In genomic region chr11:113874096-113874919, GRCh38 we compare ENCODE assay signal across 9 cellular contexts. TPM values are rescaled to one million over a fixed set of nuclear protein-coding genes. Genes with fewer than 3 reads are reported as not detected.
DNase-seq lines count a peak whose midpoint lies in the region; ATAC-seq, FAIRE-seq and TF ChIP-seq lines count a peak whose summit lies in the region.
"Had no signal": no experiment of that assay in that cellular context is flagged by ENCODE, and none has a peak within 500 bp of the region (broad histone marks: within the 10 kb centered on the region; RNA-seq: fewer than 3 reads in every experiment).

No MANE protein-coding gene starts in this region.

- POLR2A ChIA-PET in H1 (lab: Charles Lee; ENCODE audit: partially characterized antibody) = interaction anchor here (0.6 to 8.0 kb wide), 12 partner anchors 12 to 116 kb away, joined by 3 to 91 read pairs (median 4); no protein-coding TSS in a partner anchor

- no peak overlapping the region for H2BK120ac ChIP-seq in H1 (replicated peaks; ENCODE audit: low read depth, low read length)

- no peak for TF ChIP-seq CTCF in H1 (IDR thresholded peaks at IDR 0.05; ENCODE audit: control extremely low read depth in 1 of 3, insufficient read depth in 1 of 3, low read depth in 1 of 3, low read length in 3 of 3)
- TF ChIP-seq CTCF in nephron (IDR thresholded peaks at IDR 0.05; ENCODE audit: unreplicated experiment in 3 of 3) = no peak

- no peak overlapping the region for H2BK12ac ChIP-seq in H1 (ENCODE audit: low read depth, low read length)

- H2BK15ac ChIP-seq in H1 (ENCODE audit: low read length) = no peak overlapping the region

- H3K9me3 ChIP-seq in H1 (ENCODE audit: insufficient read depth in 2 of 2, low read depth in 1 of 2, low read length in 1 of 2) = no peaks in the 10 kb centered on the region; a peak in 1 of 4 replicates

- no peaks in the 10 kb centered on the region for H3K27me3 Mint-ChIP-seq in T-helper 1 cell treated with Interleukin-12 subunit alpha and Interleukin-12 subunit beta and Interleukin-4 antibody, amounts not matched to agents 30 μg/mL and 1 μg/mL, for 36 hours (ENCODE audit: low read depth)
- no peaks in the 10 kb centered on the region for H3K27me3 Mint-ChIP-seq in nephron (ENCODE audit: low read depth)

- peaks cover 5 to 9% of the 10 kb centered on the region in 2 experiments for H4K20me1 ChIP-seq in H1 (replicated peaks in 1 of 2; ENCODE audit: control insufficient read depth in 1 of 2, insufficient read depth in 2 of 2, low read length in 2 of 2)

- H2BK20ac ChIP-seq in H1 (ENCODE audit: low read length) = no peak overlapping the region

- FAIRE-seq in H1 (lab: Jason Lieb, UNC) = no peak
- FAIRE-seq: colon had no signal

- H3K27ac Mint-ChIP-seq in T-helper 1 cell treated with Interleukin-12 subunit alpha and Interleukin-12 subunit beta and Interleukin-4 antibody, amounts not matched to agents 30 μg/mL and 1 μg/mL, for 36 hours = peak overlapping the region; percentile 63
- H3K27ac Mint-ChIP-seq in nephron = peak overlapping the region; percentile 68 to 87 (median 84)

- H4K5ac ChIP-seq in H1 (ENCODE audit: insufficient read length, low read depth, low read length) = no peak overlapping the region

- peaks cover 10% of the 10 kb centered on the region for H3K23me2 ChIP-seq in H1 (ENCODE audit: low read depth, low read length)

- no peak overlapping the region for H2BK5ac ChIP-seq in H1 (ENCODE audit: low read depth, low read length)

- peak overlapping the region; percentile 70 to 75 for H3K4me2 ChIP-seq in H1 (ENCODE audit: insufficient read depth in 1 of 2, low read depth in 2 of 2, low read length in 2 of 2)

- H2AK5ac ChIP-seq in H1 (ENCODE audit: low read depth, low read length) = no peak overlapping the region

- no peak overlapping the region for H3K23ac ChIP-seq in H1 (ENCODE audit: insufficient read length)

- H3K27me3 ChIP-seq in H1 (replicated peaks in 1 of 4; ENCODE audit: control insufficient read depth in 3 of 4, extremely low read depth in 1 of 4, insufficient read depth in 3 of 4, low read length in 3 of 4) = no peaks in the 10 kb centered on the region

- H3K4me3 ChIP-seq in H1 (ENCODE audit: extremely low read depth in 1 of 4, insufficient read depth in 2 of 4, low read depth in 3 of 4, low read length in 4 of 4) = peak overlapping the region; percentile 78 to 100 (median 90)

- peaks cover 18% of the 10 kb centered on the region for H3K36me3 Mint-ChIP-seq in T-helper 1 cell treated with Interleukin-12 subunit alpha and Interleukin-12 subunit beta and Interleukin-4 antibody, amounts not matched to agents 30 μg/mL and 1 μg/mL, for 36 hours (ENCODE audit: low read depth)
- H3K36me3 Mint-ChIP-seq in nephron (ENCODE audit: low read depth) = no peaks in the 10 kb centered on the region

- no peak for ATAC-seq in GM21529 (IDR thresholded peaks at IDR 0.05; ENCODE audit: unreplicated experiment)
- no peak for ATAC-seq in GM18909 (IDR thresholded peaks at IDR 0.05; ENCODE audit: poor library complexity, unreplicated experiment)
- no peak for ATAC-seq in HG02798 (IDR thresholded peaks at IDR 0.05; ENCODE audit: poor library complexity, unreplicated experiment)

- peak overlapping the region; percentile 66 for H3K56ac ChIP-seq in H1 (replicated peaks; ENCODE audit: insufficient read length, low read depth, low read length)

- H3K27ac ChIP-seq in H1 (ENCODE audit: low read depth, low read length) = no peak overlapping the region

- H3K18ac ChIP-seq in H1 (ENCODE audit: extremely low read depth, low read length) = 0 out of 2 replicates have a peak overlapping the region, but pooled peaks have one; percentile 1

- DNase-seq in T-helper 1 cell = no peak
- DNase-seq in NCI-H526 treated with DMSO at 0.1 percent for 48 hours (lab: John Stamatoyannopoulos, UW) = peak; percentile 72
- DNase-seq in H1 (ENCODE audit: low read depth in 1 of 2, low spot score in 2 of 2) = no peak

- peaks cover 4 to 8% (median 7%) of the 10 kb centered on the region in 4 experiments; a peak in 4 of 7 replicates for H3K4me1 ChIP-seq in H1 (replicated peaks in 1 of 4; ENCODE audit: control insufficient read depth in 3 of 4, insufficient read depth in 4 of 4, low read length in 3 of 4)

- H3K79me1 ChIP-seq in H1 (ENCODE audit: low read depth, low read length) = peaks cover 4% of the 10 kb centered on the region; the same call in 1 of the 2 replicates

- H3K36me3 ChIP-seq in H1 (ENCODE audit: control insufficient read depth in 2 of 4, insufficient read depth in 4 of 4, low read length in 3 of 4) = peaks cover 0 to 24% (median 0%) of the 10 kb centered on the region in 4 experiments; a peak in 2 of 8 replicates

- TF ChIP-seq POLR2A in H1 (IDR thresholded peaks at IDR 0.05; ENCODE audit: control extremely low read depth in 1 of 2, low read depth in 2 of 2, low read length in 2 of 2) = no peak

- H2AFZ ChIP-seq in H1 (ENCODE audit: low read length) = no peak overlapping the region

- CTCF ChIA-PET in H1 (lab: Charles Lee; ENCODE audit: partially characterized antibody) = interaction anchor here (0.6 to 2.0 kb wide), 5 partner anchors 21 to 68 kb away, joined by 3 to 9 read pairs (median 5); no protein-coding TSS in a partner anchor

- 20% methylated on average over 23 of the region's 26 CpGs; no CpG with 5 or more reads in 1 of the 2 experiments for WGBS in H1 (ENCODE audit: extremely low coverage in 1 of 2, insufficient coverage in 1 of 2, insufficient read length in 1 of 2, insufficient replicate concordance in 2 of 2, low coverage in 1 of 2, low lambda C conversion rate in 2 of 2, missing lambda C conversion rate in 1 of 2), 2 experiments

- H3K9ac ChIP-seq in H1 (replicated peaks in 1 of 4; ENCODE audit: extremely low read depth in 1 of 4, low read depth in 3 of 4, low read length in 3 of 4) = peak overlapping the region in 3 of 4 experiments; percentile 57 to 91 (median 73); a peak in 5 of 7 replicates

- H3K4me1 Mint-ChIP-seq in T-helper 1 cell treated with Interleukin-12 subunit alpha and Interleukin-12 subunit beta and Interleukin-4 antibody, amounts not matched to agents 30 μg/mL and 1 μg/mL, for 36 hours (ENCODE audit: low read depth) = peaks cover 49% of the 10 kb centered on the region
- H3K4me1 Mint-ChIP-seq in nephron = peaks cover 50% of the 10 kb centered on the region

- H4K8ac ChIP-seq in H1 (ENCODE audit: extremely low read depth, insufficient read depth, low read length) = no peak overlapping the region

- no peak for TF ChIP-seq RAD21 in H1 (IDR thresholded peaks at IDR 0.05 in 1 of 2, conservative IDR thresholded peaks at IDR 0.05 in 1 of 2; ENCODE audit: low read depth in 2 of 2, low read length in 2 of 2)

- no peaks in the 10 kb centered on the region for H3K9me3 Mint-ChIP-seq in T-helper 1 cell treated with Interleukin-12 subunit alpha and Interleukin-12 subunit beta and Interleukin-4 antibody, amounts not matched to agents 30 μg/mL and 1 μg/mL, for 36 hours
- no peaks in the 10 kb centered on the region for H3K9me3 Mint-ChIP-seq in nephron

- no peak overlapping the region for H3K4ac ChIP-seq in H1 (replicated peaks; ENCODE audit: insufficient read length, low read depth, low read length)

- peak overlapping the region; percentile 81 for H3K4me3 Mint-ChIP-seq in T-helper 1 cell treated with Interleukin-12 subunit alpha and Interleukin-12 subunit beta and Interleukin-4 antibody, amounts not matched to agents 30 μg/mL and 1 μg/mL, for 36 hours
- H3K4me3 Mint-ChIP-seq in nephron = peak overlapping the region; percentile 84 to 94 (median 89)

- TF ChIP-seq EP300 in H1 (IDR thresholded peaks at IDR 0.05; ENCODE audit: borderline replicate concordance in 1 of 2, low read depth in 2 of 2, low read length in 2 of 2) = no peak

- H3K14ac ChIP-seq in H1 (ENCODE audit: insufficient read length) = no peak overlapping the region

- H3K79me2 ChIP-seq in H1 (ENCODE audit: control insufficient read depth in 1 of 2, insufficient read depth in 2 of 2, low read length in 2 of 2) = peaks cover 9 to 58% of the 10 kb centered on the region in 2 experiments

- H4K91ac ChIP-seq in H1 (replicated peaks; ENCODE audit: insufficient read length, low read length) = no peak overlapping the region

TF ChIP-seq in H1, 55 proteins besides CTCF, POLR2A, EP300 and RAD21:
- no peak for TF ChIP-seq MAX (IDR thresholded peaks at IDR 0.05)
- no peak for TF ChIP-seq RFX5 (IDR thresholded peaks at IDR 0.05; ENCODE audit: borderline replicate concordance, low read depth, low read length)
- no peak for TF ChIP-seq SUZ12 (IDR thresholded peaks at IDR 0.05; ENCODE audit: low read length)

RNA-seq across cellular contexts. Expression of gene USP28, which starts 1.1 kb away (rescaled TPM):
- total RNA-seq in H1 (2021; fragmentation: NEBNext Ultra II Directional; extraction: Animal tissue kit (Norgen Biotek cat#: 25700)) = 110 and 119 TPM in 2 replicates
- 54.0 and 82.6 TPM in 2 replicates for polyA plus RNA-seq in H1 (2011; rRNA removed)
- polyA plus RNA-seq in H1 (2011; cell fraction: cytosol; rRNA removed) = 81.9 TPM
- polyA plus RNA-seq in H1 (2011; cell fraction: nucleus; rRNA removed) = 144 TPM
- polyA plus RNA-seq in H1 (2012, experiment 1 of 2) = 58.4 to 104 TPM (median 79.7 TPM) in 4 replicates
- polyA plus RNA-seq in H1 (2012, experiment 2 of 2) = 7.9 TPM
- 61.1 TPM for polyA plus RNA-seq in H1 (2013, experiment 1 of 2)
- 63.0 TPM for polyA plus RNA-seq in H1 (2013, experiment 2 of 2)
- 177 and 222 TPM in 2 replicates for polyA minus RNA-seq in H1 (2011; rRNA and poly(A)+ RNA removed)
- polyA minus RNA-seq in H1 (2011; cell fraction: cytosol; rRNA and poly(A)+ RNA removed) = 83.5 TPM
- 156 TPM for polyA minus RNA-seq in H1 (2011; cell fraction: nucleus; rRNA and poly(A)+ RNA removed)

RNA-seq across cellular contexts. Expression of gene HTR3B, which starts 30.3 kb away (rescaled TPM):
- total RNA-seq in H1 (2021; fragmentation: NEBNext Ultra II Directional; extraction: Animal tissue kit (Norgen Biotek cat#: 25700)) = not detected in 2 replicates
- not detected in 2 replicates for polyA plus RNA-seq in H1 (2011; rRNA removed)
- polyA plus RNA-seq in H1 (2011; cell fraction: cytosol; rRNA removed) = not detected
- polyA plus RNA-seq in H1 (2011; cell fraction: nucleus; rRNA removed) = not detected
- polyA plus RNA-seq in H1 (2012, experiment 1 of 2) = not detected in 4 replicates
- polyA plus RNA-seq in H1 (2012, experiment 2 of 2) = not detected
- not detected for polyA plus RNA-seq in H1 (2013, experiment 1 of 2)
- not detected for polyA plus RNA-seq in H1 (2013, experiment 2 of 2)
- polyA minus RNA-seq in H1 (2011; rRNA and poly(A)+ RNA removed) = not detected in 2 replicates
- polyA minus RNA-seq in H1 (2011; cell fraction: cytosol; rRNA and poly(A)+ RNA removed) = not detected
- not detected for polyA minus RNA-seq in H1 (2011; cell fraction: nucleus; rRNA and poly(A)+ RNA removed)
